In the genomic region with DNA sequence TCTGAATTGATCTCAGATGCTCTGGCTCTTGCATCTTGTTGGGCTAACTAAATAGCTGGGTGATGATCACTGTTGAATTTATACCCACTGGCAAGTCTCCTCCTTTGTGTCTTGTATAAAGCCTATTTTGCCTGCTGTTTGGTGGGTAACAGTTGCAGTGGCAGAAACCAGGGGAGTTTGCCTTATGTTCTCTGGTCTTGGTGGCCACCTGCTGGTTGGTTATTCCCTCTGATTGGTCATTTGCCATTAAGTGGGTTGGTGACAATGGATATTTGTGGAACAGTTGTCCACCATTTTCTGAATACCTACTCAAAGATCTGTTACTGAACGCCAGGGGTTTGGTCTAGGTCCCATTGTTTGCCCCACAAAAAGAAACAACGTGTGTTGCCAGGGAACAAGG, we compare ENCODE assay signal across 14 cellular contexts. TPM values are rescaled to one million over a fixed set of nuclear protein-coding genes. Genes with fewer than 3 reads are reported as not detected.
DNase-seq lines count a peak whose midpoint lies in the region; ATAC-seq and TF ChIP-seq lines count a peak whose summit lies in the region.
"Had no signal": no experiment of that assay in that cellular context is flagged by ENCODE, and none has a peak within 500 bp of the region (broad histone marks: within the 10 kb centered on the region; RNA-seq: fewer than 3 reads in every experiment).

No MANE protein-coding gene starts in this region.

- H3K27ac Mint-ChIP-seq in GM23338: no peak overlapping the region
- H3K27ac Mint-ChIP-seq: activated CD4-positive, alpha-beta T cell treated with anti-CD3 and anti-CD28 coated beads, Interleukin-2, amount 10 ng/mL, durations not matched to agents 24 days and 14 days; activated naive CD4-positive, alpha-beta T cell treated with anti-CD3 and anti-CD28 coated beads for 36 hours had no signal

- no peak overlapping the region for H3K9ac ChIP-seq in OCI-LY3 (ENCODE audit: low read length)

- H3K79me2 ChIP-seq in GM23338 (replicated peaks; ENCODE audit: insufficient read depth) (no peaks in the 10 kb centered on the region), OCI-LY3 (ENCODE audit: low read length) (no peaks in the 10 kb centered on the region)

- no peak for ATAC-seq in GM23338
- no peak for ATAC-seq in HG02610 (IDR thresholded peaks at IDR 0.05; ENCODE audit: unreplicated experiment)
- ATAC-seq in HG02763 (IDR thresholded peaks at IDR 0.05; ENCODE audit: unreplicated experiment): no peak
- ATAC-seq: Right ventricle myocardium inferior had no signal

- peaks cover 4% of the 10 kb centered on the region for H3K27me3 Mint-ChIP-seq in GM23338 (ENCODE audit: insufficient read depth, low read depth, poor library complexity)

- H3K27me3 ChIP-seq in GM23338 (ENCODE audit: insufficient read depth) (no peaks in the 10 kb centered on the region), OCI-LY3 (ENCODE audit: low read depth, low read length) (no peaks in the 10 kb centered on the region), MG63 (no peaks in the 10 kb centered on the region; the same call in none of the 2 replicates)

- H3K9me2 ChIP-seq in GM23338 (ENCODE audit: insufficient read depth): no peaks in the 10 kb centered on the region

- H3K4me3 Mint-ChIP-seq in GM23338: no peak overlapping the region
- H3K4me3 Mint-ChIP-seq: activated CD4-positive, alpha-beta T cell treated with anti-CD3 and anti-CD28 coated beads, Interleukin-2, amount 10 ng/mL, durations not matched to agents 24 days and 14 days; activated naive CD4-positive, alpha-beta T cell treated with anti-CD3 and anti-CD28 coated beads for 36 hours had no signal

- peak; percentile 18 for TF ChIP-seq CTCF in AG09309 (IDR thresholded peaks at IDR 0.05; ENCODE audit: control insufficient read depth, insufficient read depth, low read depth, low read length, missing control alignments)
- peak; percentile 41 to 68 for TF ChIP-seq CTCF in GM23338 (conservative IDR thresholded peaks at IDR 0.05; ENCODE audit: low read depth in 2 of 2)
- peak; percentile 45 for TF ChIP-seq CTCF in OCI-LY3 (IDR thresholded peaks at IDR 0.05; ENCODE audit: low read depth, low read length)

- no peak overlapping the region for H3K27ac ChIP-seq in GM23338 (ENCODE audit: low read depth)
- H3K27ac ChIP-seq in OCI-LY3 (ENCODE audit: low read length): no peak overlapping the region
- H3K27ac ChIP-seq: skin epidermis had no signal

- H3K4me3 ChIP-seq in AG09309 (ENCODE audit: control insufficient read depth, low read depth, low read length) (no peak overlapping the region), GM23338 (no peak overlapping the region), OCI-LY3 (ENCODE audit: low read length) (no peak overlapping the region), MG63 (no peak overlapping the region)
- H3K4me3 ChIP-seq: skin epidermis had no signal

- H2AFZ ChIP-seq in GM23338 (peak overlapping the region; percentile 38; the same call in 1 of the 2 replicates), OCI-LY3 (ENCODE audit: low read depth, low read length) (no peak overlapping the region)

- H3K36me3 Mint-ChIP-seq in GM23338 (ENCODE audit: low read depth): no peaks in the 10 kb centered on the region

- H3K9me3 ChIP-seq in OCI-LY3 (ENCODE audit: insufficient read depth, low read length): no peaks in the 10 kb centered on the region
- H3K9me3 ChIP-seq in MG63: no peaks in the 10 kb centered on the region

- H3K4me1 ChIP-seq in GM23338 (ENCODE audit: insufficient read depth): peaks cover 4% of the 10 kb centered on the region; the same call in 1 of the 2 replicates
- H3K4me1 ChIP-seq in OCI-LY3 (ENCODE audit: low read length): no peaks in the 10 kb centered on the region

- DNase-seq in AG09309 (ENCODE audit: low read depth): no peak
- peak; percentile 35 for DNase-seq in GM23338 (ENCODE audit: low spot score)
- peak; percentile 14 for DNase-seq in glomerular visceral epithelial cell (ENCODE audit: extremely low spot score)
- DNase-seq in MG63: no peak
- no peak for DNase-seq in NCI-H510A (lab: John Stamatoyannopoulos, UW)
- DNase-seq: activated CD4-positive, alpha-beta T cell treated with anti-CD3 and anti-CD28 coated beads, Interleukin-2, amount 10 ng/mL, durations not matched to agents 24 days and 14 days; activated naive CD4-positive, alpha-beta T cell treated with anti-CD3 and anti-CD28 coated beads for 36 hours; C1 segment of cervical spinal cord had no signal

- no peaks in the 10 kb centered on the region for H3F3A ChIP-seq in GM23338 (replicated peaks; ENCODE audit: low read depth)

- H4K20me1 ChIP-seq in GM23338 (replicated peaks; ENCODE audit: insufficient read depth) (no peaks in the 10 kb centered on the region), OCI-LY3 (ENCODE audit: insufficient read depth, low read length) (no peaks in the 10 kb centered on the region)

- no peaks in the 10 kb centered on the region for H3K9me3 Mint-ChIP-seq in GM23338
- H3K9me3 Mint-ChIP-seq: activated CD4-positive, alpha-beta T cell treated with anti-CD3 and anti-CD28 coated beads, Interleukin-2, amount 10 ng/mL, durations not matched to agents 24 days and 14 days; activated naive CD4-positive, alpha-beta T cell treated with anti-CD3 and anti-CD28 coated beads for 36 hours had no signal

- H3K4me2 ChIP-seq in GM23338 (no peak overlapping the region), OCI-LY3 (ENCODE audit: low read length) (no peak overlapping the region)

- H3K36me3 ChIP-seq in GM23338 (ENCODE audit: insufficient read depth): no peaks in the 10 kb centered on the region
- H3K36me3 ChIP-seq in OCI-LY3 (replicated peaks; ENCODE audit: low read depth, low read length): no peaks in the 10 kb centered on the region
- no peaks in the 10 kb centered on the region for H3K36me3 ChIP-seq in MG63

- H3K4me1 Mint-ChIP-seq in GM23338: peaks cover 4% of the 10 kb centered on the region; the same call in 2 of the 3 replicates
- H3K4me1 Mint-ChIP-seq: activated CD4-positive, alpha-beta T cell treated with anti-CD3 and anti-CD28 coated beads, Interleukin-2, amount 10 ng/mL, durations not matched to agents 24 days and 14 days had no signal

TF ChIP-seq in GM23338, 12 proteins besides CTCF, POLR2A, EP300 and RAD21 (continues in another document):
- TF ChIP-seq POLR2AphosphoS5 (IDR thresholded peaks at IDR 0.05; ENCODE audit: low read depth) (no peak), ZNF114 (CRISPR knock-in tag; IDR thresholded peaks at IDR 0.05) (no peak), JUNB (IDR thresholded peaks at IDR 0.05; ENCODE audit: unreplicated experiment) (no peak)
- TF ChIP-seq, protein P1, sequence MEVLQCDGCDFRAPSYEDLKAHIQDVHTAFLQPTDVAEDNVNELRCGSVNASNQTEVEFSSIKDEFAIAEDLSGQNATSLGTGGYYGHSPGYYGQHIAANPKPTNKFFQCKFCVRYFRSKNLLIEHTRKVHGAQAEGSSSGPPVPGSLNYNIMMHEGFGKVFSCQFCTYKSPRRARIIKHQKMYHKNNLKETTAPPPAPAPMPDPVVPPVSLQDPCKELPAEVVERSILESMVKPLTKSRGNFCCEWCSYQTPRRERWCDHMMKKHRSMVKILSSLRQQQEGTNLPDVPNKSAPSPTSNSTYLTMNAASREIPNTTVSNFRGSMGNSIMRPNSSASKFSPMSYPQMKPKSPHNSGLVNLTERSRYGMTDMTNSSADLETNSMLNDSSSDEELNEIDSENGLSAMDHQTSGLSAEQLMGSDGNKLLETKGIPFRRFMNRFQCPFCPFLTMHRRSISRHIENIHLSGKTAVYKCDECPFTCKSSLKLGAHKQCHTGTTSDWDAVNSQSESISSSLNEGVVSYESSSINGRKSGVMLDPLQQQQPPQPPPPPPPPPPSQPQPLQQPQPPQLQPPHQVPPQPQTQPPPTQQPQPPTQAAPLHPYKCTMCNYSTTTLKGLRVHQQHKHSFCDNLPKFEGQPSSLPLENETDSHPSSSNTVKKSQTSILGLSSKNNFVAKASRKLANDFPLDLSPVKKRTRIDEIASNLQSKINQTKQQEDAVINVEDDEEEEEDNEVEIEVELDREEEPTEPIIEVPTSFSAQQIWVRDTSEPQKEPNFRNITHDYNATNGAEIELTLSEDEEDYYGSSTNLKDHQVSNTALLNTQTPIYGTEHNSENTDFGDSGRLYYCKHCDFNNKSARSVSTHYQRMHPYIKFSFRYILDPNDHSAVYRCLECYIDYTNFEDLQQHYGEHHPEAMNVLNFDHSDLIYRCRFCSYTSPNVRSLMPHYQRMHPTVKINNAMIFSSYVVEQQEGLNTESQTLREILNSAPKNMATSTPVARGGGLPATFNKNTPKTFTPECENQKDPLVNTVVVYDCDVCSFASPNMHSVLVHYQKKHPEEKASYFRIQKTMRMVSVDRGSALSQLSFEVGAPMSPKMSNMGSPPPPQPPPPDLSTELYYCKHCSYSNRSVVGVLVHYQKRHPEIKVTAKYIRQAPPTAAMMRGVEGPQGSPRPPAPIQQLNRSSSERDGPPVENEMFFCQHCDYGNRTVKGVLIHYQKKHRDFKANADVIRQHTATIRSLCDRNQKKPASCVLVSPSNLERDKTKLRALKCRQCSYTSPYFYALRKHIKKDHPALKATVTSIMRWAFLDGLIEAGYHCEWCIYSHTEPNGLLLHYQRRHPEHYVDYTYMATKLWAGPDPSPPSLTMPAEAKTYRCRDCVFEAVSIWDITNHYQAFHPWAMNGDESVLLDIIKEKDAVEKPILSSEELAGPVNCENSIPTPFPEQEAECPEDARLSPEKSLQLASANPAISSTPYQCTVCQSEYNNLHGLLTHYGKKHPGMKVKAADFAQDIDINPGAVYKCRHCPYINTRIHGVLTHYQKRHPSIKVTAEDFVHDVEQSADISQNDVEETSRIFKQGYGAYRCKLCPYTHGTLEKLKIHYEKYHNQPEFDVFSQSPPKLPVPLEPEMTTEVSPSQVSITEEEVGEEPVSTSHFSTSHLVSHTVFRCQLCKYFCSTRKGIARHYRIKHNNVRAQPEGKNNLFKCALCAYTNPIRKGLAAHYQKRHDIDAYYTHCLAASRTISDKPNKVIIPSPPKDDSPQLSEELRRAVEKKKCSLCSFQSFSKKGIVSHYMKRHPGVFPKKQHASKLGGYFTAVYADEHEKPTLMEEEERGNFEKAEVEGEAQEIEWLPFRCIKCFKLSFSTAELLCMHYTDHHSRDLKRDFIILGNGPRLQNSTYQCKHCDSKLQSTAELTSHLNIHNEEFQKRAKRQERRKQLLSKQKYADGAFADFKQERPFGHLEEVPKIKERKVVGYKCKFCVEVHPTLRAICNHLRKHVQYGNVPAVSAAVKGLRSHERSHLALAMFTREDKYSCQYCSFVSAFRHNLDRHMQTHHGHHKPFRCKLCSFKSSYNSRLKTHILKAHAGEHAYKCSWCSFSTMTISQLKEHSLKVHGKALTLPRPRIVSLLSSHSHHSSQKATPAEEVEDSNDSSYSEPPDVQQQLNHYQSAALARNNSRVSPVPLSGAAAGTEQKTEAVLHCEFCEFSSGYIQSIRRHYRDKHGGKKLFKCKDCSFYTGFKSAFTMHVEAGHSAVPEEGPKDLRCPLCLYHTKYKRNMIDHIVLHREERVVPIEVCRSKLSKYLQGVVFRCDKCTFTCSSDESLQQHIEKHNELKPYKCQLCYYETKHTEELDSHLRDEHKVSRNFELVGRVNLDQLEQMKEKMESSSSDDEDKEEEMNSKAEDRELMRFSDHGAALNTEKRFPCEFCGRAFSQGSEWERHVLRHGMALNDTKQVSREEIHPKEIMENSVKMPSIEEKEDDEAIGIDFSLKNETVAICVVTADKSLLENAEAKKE (CRISPR knock-in tag; IDR thresholded peaks at IDR 0.05): no peak

RNA-seq across cellular contexts. Expression of a gene that starts 52.1 kb away (rescaled TPM):
- total RNA-seq in GM23338 (2014; rRNA removed; shearing (Covaris generic)): 0.08 and 0.24 TPM in 2 replicates
- 0.03 TPM in 1 of 2 replicates, not detected in the other for polyA plus RNA-seq in GM23338 (2016; fragmentation: Nextera tagmentation; extraction: Ambion mirVana)
- total RNA-seq in MG63 (2014; rRNA removed; shearing (Covaris generic); ENCODE audit: low replicate concordance): not detected in 2 replicates
- total RNA-seq: activated CD4-positive, alpha-beta T cell treated with anti-CD3 and anti-CD28 coated beads, Interleukin-2, amount 10 ng/mL, durations not matched to agents 24 days and 14 days; activated naive CD4-positive, alpha-beta T cell treated with anti-CD3 and anti-CD28 coated beads for 36 hours; dermis microvascular lymphatic vessel endothelial cell had no signal

Comparison
In these comparisons a context has a peak if more than half of its experiments do, and no peak if none do; other contexts are left out.
1. DNase-seq: peak in GM23338 (single experiment) and glomerular visceral epithelial cell (single experiment); none in AG09309 (single experiment), MG63 (single experiment) and NCI-H510A (single experiment).
2. Peak in every context shown above with its lines, with median percentiles within 50 percentile points of each other: CTCF ChIP-seq.